8 cellular contexts compared by ENCODE assay signal in genomic region chr9:88106492-88106891, GRCh38. TPM values are rescaled to one million over a fixed set of nuclear protein-coding genes. Genes with fewer than 3 reads are reported as not detected.
DNase-seq lines count a peak whose midpoint lies in the region; ATAC-seq and TF ChIP-seq lines count a peak whose summit lies in the region.

No MANE protein-coding gene starts in this region.

- no peaks in the 10 kb centered on the region for H4K20me1 ChIP-seq in H9 (ENCODE audit: control insufficient read depth, insufficient read depth, insufficient read length)

- peaks cover 4 to 15% of the 10 kb centered on the region in 2 experiments for H3K4me1 Mint-ChIP-seq in H9
- no peaks in the 10 kb centered on the region for H3K4me1 Mint-ChIP-seq in activated CD8-positive, alpha-beta T cell treated with anti-CD3 and anti-CD28 coated beads, Interleukin-2, amount 10 ng/mL, durations not matched to agents 7 days and 5 days (ENCODE audit: low read depth)

- H3K79me1 ChIP-seq in H9 (ENCODE audit: insufficient read depth, low read depth, low read length, poor library complexity, severe bottlenecking): no peaks in the 10 kb centered on the region

- H4K91ac ChIP-seq in H9 (ENCODE audit: insufficient read length, low read depth, low read length): no peak overlapping the region

- H3K18ac ChIP-seq in H9 (ENCODE audit: insufficient read length, low read depth, low read length): no peak overlapping the region

- no peak overlapping the region for H2BK5ac ChIP-seq in H9 (ENCODE audit: insufficient read length, low read length)

- no peak overlapping the region for H3K27ac Mint-ChIP-seq in H9
- no peak overlapping the region for H3K27ac Mint-ChIP-seq in activated CD8-positive, alpha-beta T cell treated with anti-CD3 and anti-CD28 coated beads, Interleukin-2, amount 10 ng/mL, durations not matched to agents 7 days and 5 days

- H4K8ac ChIP-seq in H9 (replicated peaks; ENCODE audit: insufficient read length, low read depth, low read length): no peak overlapping the region

- no peak for TF ChIP-seq EP300 in transverse colon (IDR thresholded peaks at IDR 0.05; ENCODE audit: low read depth)

- DNase-seq in AG04450 (ENCODE audit: low read depth, low spot score) (no peak), H9 (peak; percentile 36), iPS-NIHi7 (ENCODE audit: extremely low spot score) (peak; percentile 24), transverse colon (peak; percentile 57), islet precursor cell (no peak), coronary artery (ENCODE audit: low spot score) (no peak)
- peak; percentile 26 for DNase-seq in activated CD8-positive, alpha-beta T cell treated with anti-CD3 and anti-CD28 coated beads, Interleukin-2, amount 10 ng/mL, durations not matched to agents 7 days and 5 days

- peaks cover 0 to 2% (median 0%) of the 10 kb centered on the region in 4 donors for H3K36me3 ChIP-seq in transverse colon

- H3K36me3 Mint-ChIP-seq in H9 (ENCODE audit: insufficient read depth in 1 of 3, low read depth in 3 of 3): no peaks in the 10 kb centered on the region
- no peaks in the 10 kb centered on the region for H3K36me3 Mint-ChIP-seq in activated CD8-positive, alpha-beta T cell treated with anti-CD3 and anti-CD28 coated beads, Interleukin-2, amount 10 ng/mL, durations not matched to agents 7 days and 5 days (ENCODE audit: low read depth)

- in situ Hi-C loops in transverse colon (cut with MboI; ENCODE audit: low pct_ligation_motif_present in 1 of 4, low pct_unique_long_range_greater_than_20kb in 1 of 4, low sequenced_read_pairs in 3 of 4): loop anchor here in 1 of 4 donors (10.0 kb wide), 1 partner anchor 468 kb away; no protein-coding TSS in a partner anchor

- no peak overlapping the region for H3T11ph ChIP-seq in H9 (ENCODE audit: low read length)

- H3K4ac ChIP-seq in H9 (ENCODE audit: low read depth, low read length): no peak overlapping the region

- no peak overlapping the region for H3K4me2 ChIP-seq in H9 (ENCODE audit: insufficient read depth, insufficient read length, low read length)

- TF ChIP-seq CTCF in AG04450 (IDR thresholded peaks at IDR 0.05; ENCODE audit: low read depth, low read length): peak; percentile 69
- peak; percentile 61 for TF ChIP-seq CTCF in H9 (conservative IDR thresholded peaks at IDR 0.05)
- TF ChIP-seq CTCF in transverse colon (IDR thresholded peaks at IDR 0.05): peak; percentile 49 to 75 (median 66)
- TF ChIP-seq CTCF in coronary artery (IDR thresholded peaks at IDR 0.05): no peak

- H3K9ac ChIP-seq in H9 (ENCODE audit: extremely low read depth, insufficient read length, low read length): no peak overlapping the region

- no peak for TF ChIP-seq POLR2A in transverse colon (IDR thresholded peaks at IDR 0.05)

- no peak overlapping the region for H3K23ac ChIP-seq in H9 (ENCODE audit: insufficient read length, low read depth, low read length)

- intact Hi-C loops in transverse colon (cut with DNase I; ENCODE audit: low total_unique reads): loop anchor here (10.0 kb wide), 1 partner anchor 468 kb away; no protein-coding TSS in a partner anchor

- H3K9me3 Mint-ChIP-seq in H9: peaks cover 3 to 4% of the 10 kb centered on the region in 2 experiments; a peak in 3 of 5 replicates
- no peaks in the 10 kb centered on the region for H3K9me3 Mint-ChIP-seq in activated CD8-positive, alpha-beta T cell treated with anti-CD3 and anti-CD28 coated beads, Interleukin-2, amount 10 ng/mL, durations not matched to agents 7 days and 5 days (ENCODE audit: insufficient read depth)

- H3K27me3 ChIP-seq in AG04450 (ENCODE audit: control insufficient read depth, insufficient read depth, low read length) (no peaks in the 10 kb centered on the region), H9 (ENCODE audit: insufficient read depth, low read length) (no peaks in the 10 kb centered on the region), transverse colon (peaks cover 12% of the 10 kb centered on the region)

- H3K23me2 ChIP-seq in H9 (ENCODE audit: insufficient read length, low read depth, low read length, poor library complexity, severe bottlenecking): no peaks in the 10 kb centered on the region

- no peak overlapping the region for H2BK20ac ChIP-seq in H9 (ENCODE audit: low read depth, low read length, poor library complexity, severe bottlenecking)

- no peak overlapping the region for H3K4me3 Mint-ChIP-seq in H9
- no peak overlapping the region for H3K4me3 Mint-ChIP-seq in activated CD8-positive, alpha-beta T cell treated with anti-CD3 and anti-CD28 coated beads, Interleukin-2, amount 10 ng/mL, durations not matched to agents 7 days and 5 days

- peaks cover 9% of the 10 kb centered on the region for H3K27me3 Mint-ChIP-seq in H9 (ENCODE audit: low read depth)
- H3K27me3 Mint-ChIP-seq in activated CD8-positive, alpha-beta T cell treated with anti-CD3 and anti-CD28 coated beads, Interleukin-2, amount 10 ng/mL, durations not matched to agents 7 days and 5 days (ENCODE audit: low read depth): peaks cover 29% of the 10 kb centered on the region

- POLR2A ChIA-PET in AG04450 (lab: Yijun Ruan, JAX): no interaction called here
- POLR2A ChIA-PET in activated CD8-positive, alpha-beta T cell treated with anti-CD3 and anti-CD28 coated beads, Interleukin-2, amount 10 ng/mL, durations not matched to agents 7 days and 5 days (lab: Charles Lee): no interaction called here

- no peak for ATAC-seq in activated CD8-positive, alpha-beta T cell treated with anti-CD3 and anti-CD28 coated beads, Interleukin-2, amount 10 ng/mL, durations not matched to agents 7 days and 5 days
- no peak for ATAC-seq in HG03280 (IDR thresholded peaks at IDR 0.05; ENCODE audit: unreplicated experiment)

- H2BK12ac ChIP-seq in H9 (ENCODE audit: insufficient read length, low read depth, low read length): no peak overlapping the region

- CTCF ChIA-PET in AG04450 (lab: Charles Lee): interaction anchor here (0.5 to 1.3 kb wide), 4 partner anchors 20 to 472 kb away, joined by 3 to 4 read pairs (median 3); no protein-coding TSS in a partner anchor
- CTCF ChIA-PET in activated CD8-positive, alpha-beta T cell treated with anti-CD3 and anti-CD28 coated beads, Interleukin-2, amount 10 ng/mL, durations not matched to agents 7 days and 5 days (lab: Charles Lee): no interaction called here

- H3K14ac ChIP-seq in H9 (ENCODE audit: insufficient read depth, low read length): no peak overlapping the region

- H3K4me1 ChIP-seq in H9 (ENCODE audit: insufficient read depth, low read length) (no peaks in the 10 kb centered on the region), transverse colon (no peaks in the 10 kb centered on the region)

- H3K27ac ChIP-seq in AG04450 (ENCODE audit: low read depth, low read length) (no peak overlapping the region), H9 (ENCODE audit: insufficient read length, low read depth, low read length) (no peak overlapping the region), transverse colon (no peak overlapping the region), coronary artery (no peak overlapping the region)

- H2AFZ ChIP-seq in H9 (ENCODE audit: low read length): no peak overlapping the region

- no peak overlapping the region for H3K4me3 ChIP-seq in AG04450 (ENCODE audit: low read depth, low read length)
- H3K4me3 ChIP-seq in transverse colon: no peak overlapping the region
- H3K4me3 ChIP-seq in coronary artery: no peak overlapping the region

- no peak overlapping the region for H2AK5ac ChIP-seq in H9 (ENCODE audit: insufficient read length, low read length)

- no peaks in the 10 kb centered on the region for H3K79me2 ChIP-seq in H9 (ENCODE audit: insufficient read depth, low read length)

- H2BK120ac ChIP-seq in H9 (ENCODE audit: low read depth, low read length, poor library complexity, severe bottlenecking): no peak overlapping the region

- no peak overlapping the region for H2BK15ac ChIP-seq in H9 (ENCODE audit: low read depth, low read length)

- no peak overlapping the region for H3K56ac ChIP-seq in H9 (ENCODE audit: insufficient read length, low read depth, low read length)

- H3K9me3 ChIP-seq in AG04450 (ENCODE audit: control insufficient read depth, insufficient read depth, low read length) (no peaks in the 10 kb centered on the region), H9 (ENCODE audit: control insufficient read depth, low read depth, low read length) (no peaks in the 10 kb centered on the region), transverse colon (no peaks in the 10 kb centered on the region)

- no CpG with 5 or more reads among the region's 4 CpGs for WGBS in H9 (ENCODE audit: extremely low coverage, insufficient read length, low lambda C conversion rate)
- 5 to 14% methylated on average over 3 to 4 of the region's 4 CpGs for WGBS in transverse colon (ENCODE audit: low coverage in 1 of 2), 2 donors

- no peak overlapping the region for H4K5ac ChIP-seq in H9 (ENCODE audit: insufficient read length, low read depth, low read length)

RNA-seq across cellular contexts. Expression of gene SPATA31C2, which starts 31.8 kb away (rescaled TPM):
- polyA plus RNA-seq in AG04450 (2011; rRNA removed): not detected in 2 replicates
- not detected in 2 replicates for polyA minus RNA-seq in AG04450 (2011; rRNA and poly(A)+ RNA removed)
- 0.15 and 0.20 TPM in 2 replicates for total RNA-seq in H9 (2021)
- not detected for total RNA-seq in activated CD8-positive, alpha-beta T cell treated with anti-CD3 and anti-CD28 coated beads, Interleukin-2, amount 10 ng/mL, durations not matched to agents 7 days and 5 days
- total RNA-seq in transverse colon: not detected

Comparison
In these comparisons a context has a peak if more than half of its experiments do, and no peak if none do; other contexts are left out.
1. DNase-seq: peak in H9 (single experiment), activated CD8-positive, alpha-beta T cell treated with anti-CD3 and anti-CD28 coated beads, Interleukin-2, amount 10 ng/mL, durations not matched to agents 7 days and 5 days (single experiment), iPS-NIHi7 (single experiment) and transverse colon (single experiment); none in AG04450 (single experiment), islet precursor cell (single experiment) and coronary artery (single experiment).